In genomic region chr17:77425791-77426641, GRCh38 we compare ENCODE assay signal across 8 cellular contexts.
DNase-seq lines count a peak whose midpoint lies in the region; FAIRE-seq and TF ChIP-seq lines count a peak whose summit lies in the region.

No MANE protein-coding gene starts in this region.

- H3K27me3 ChIP-seq in endodermal cell (ENCODE audit: control insufficient read depth, insufficient read depth, low read length, poor library complexity, severe bottlenecking) = no peaks in the 10 kb centered on the region

- H3K27ac Mint-ChIP-seq in T-helper 2 cell treated with Interferon-gamma antibody and Interleukin-4, amounts not matched to agents 5 μg/mL and 100 μg/mL, for 36 hours = peak overlapping the region; percentile 7
- H3K27ac Mint-ChIP-seq in endodermal cell = peak overlapping the region; percentile 90

- peaks cover 14% of the 10 kb centered on the region for H3K36me3 ChIP-seq in endodermal cell (ENCODE audit: control insufficient read depth, insufficient read depth, low read length)

- no peak for TF ChIP-seq CTCF in endodermal cell (conservative IDR thresholded peaks at IDR 0.05)
- TF ChIP-seq CTCF in GM10248 (IDR thresholded peaks at IDR 0.05; ENCODE audit: control extremely low read depth, extremely low read depth, low read depth, missing control alignments) = no peak

- no peak overlapping the region for H3K27ac ChIP-seq in endodermal cell (ENCODE audit: low read depth, low read length)

- H3K4me1 Mint-ChIP-seq in T-helper 2 cell treated with Interferon-gamma antibody and Interleukin-4, amounts not matched to agents 5 μg/mL and 100 μg/mL, for 36 hours (ENCODE audit: low read depth) = peaks cover 46% of the 10 kb centered on the region
- H3K4me1 Mint-ChIP-seq in endodermal cell = peaks cover 28% of the 10 kb centered on the region

- H3K4me3 Mint-ChIP-seq in T-helper 2 cell treated with Interferon-gamma antibody and Interleukin-4, amounts not matched to agents 5 μg/mL and 100 μg/mL, for 36 hours = no peak overlapping the region
- H3K4me3 Mint-ChIP-seq in endodermal cell = no peak overlapping the region

- no peaks in the 10 kb centered on the region for H3K9me3 ChIP-seq in endodermal cell (ENCODE audit: control insufficient read depth, low read length)

- H3K4me3 ChIP-seq in endodermal cell (ENCODE audit: low read length) = no peak overlapping the region

- FAIRE-seq in H54 (lab: Jason Lieb, UNC) = no peak

- peaks cover 21% of the 10 kb centered on the region for H3K4me1 ChIP-seq in endodermal cell (ENCODE audit: control insufficient read depth, insufficient read depth, low read length)

- H3K9ac ChIP-seq in endodermal cell (ENCODE audit: extremely low read depth, low read length, poor library complexity, severe bottlenecking) = no peak overlapping the region

- no peaks in the 10 kb centered on the region for H3K27me3 Mint-ChIP-seq in T-helper 2 cell treated with Interferon-gamma antibody and Interleukin-4, amounts not matched to agents 5 μg/mL and 100 μg/mL, for 36 hours (ENCODE audit: low read depth)
- H3K27me3 Mint-ChIP-seq in endodermal cell (ENCODE audit: insufficient read depth) = no peaks in the 10 kb centered on the region

- whole genome bisulfite sequencing in endodermal cell (ENCODE audit: insufficient coverage in 1 of 2, insufficient read length in 1 of 2), 2 experiments = 87 to 88% methylated on average over 11 to 23 of the region's 23 CpGs

- peaks cover 25% of the 10 kb centered on the region for H3K36me3 Mint-ChIP-seq in T-helper 2 cell treated with Interferon-gamma antibody and Interleukin-4, amounts not matched to agents 5 μg/mL and 100 μg/mL, for 36 hours (ENCODE audit: low read depth)
- no peaks in the 10 kb centered on the region for H3K36me3 Mint-ChIP-seq in endodermal cell (ENCODE audit: low read depth)

- POLR2A ChIA-PET in GM10248 (lab: Yijun Ruan, JAX) = no interaction called here

- TF ChIP-seq POLR2A in H54 (IDR thresholded peaks at IDR 0.05; ENCODE audit: low read depth, low read length) = no peak

- no peaks in the 10 kb centered on the region for H3K9me3 Mint-ChIP-seq in T-helper 2 cell treated with Interferon-gamma antibody and Interleukin-4, amounts not matched to agents 5 μg/mL and 100 μg/mL, for 36 hours
- no peaks in the 10 kb centered on the region for H3K9me3 Mint-ChIP-seq in endodermal cell

- DNase-seq in H54 (ENCODE audit: insufficient read length, low spot score) = peak; percentile 97
- no peak for DNase-seq in T-helper 2 cell treated with Interferon-gamma antibody and Interleukin-4, amounts not matched to agents 5 μg/mL and 100 μg/mL, for 36 hours (ENCODE audit: low spot score)
- DNase-seq in endodermal cell = peak; percentile 93
- DNase-seq in non-pigmented ciliary epithelial cell (ENCODE audit: low read depth) = peak; percentile 55
- DNase-seq in NCI-H2081 (lab: John Stamatoyannopoulos, UW) = no peak
- DNase-seq in DMS79 (lab: John Stamatoyannopoulos, UW) = no peak
- no peak for DNase-seq in UCSD-AML1 (lab: John Stamatoyannopoulos, UW; ENCODE audit: unreplicated experiment)
- DNase-seq in GM10248 (ENCODE audit: extremely low spot score) = no peak

- CTCF ChIA-PET in GM10248 (lab: Yijun Ruan, JAX) = interaction anchor here (0.6 to 14.4 kb wide), 9 partner anchors 8 to 95 kb away, joined by 3 to 175 read pairs (median 14); no protein-coding TSS in a partner anchor

Comparison
In these comparisons a context has a peak if more than half of its experiments do, and no peak if none do; other contexts are left out.
1. DNase-seq: peak in H54 (single experiment), endodermal cell (single experiment) and non-pigmented ciliary epithelial cell (single experiment); none in T-helper 2 cell treated with Interferon-gamma antibody and Interleukin-4, amounts not matched to agents 5 μg/mL and 100 μg/mL, for 36 hours (single experiment), NCI-H2081 (0 of 2), DMS79 (single experiment), UCSD-AML1 (single experiment) and GM10248 (single experiment).